ENCODE assay signal across 23 cellular contexts in the genomic region with DNA sequence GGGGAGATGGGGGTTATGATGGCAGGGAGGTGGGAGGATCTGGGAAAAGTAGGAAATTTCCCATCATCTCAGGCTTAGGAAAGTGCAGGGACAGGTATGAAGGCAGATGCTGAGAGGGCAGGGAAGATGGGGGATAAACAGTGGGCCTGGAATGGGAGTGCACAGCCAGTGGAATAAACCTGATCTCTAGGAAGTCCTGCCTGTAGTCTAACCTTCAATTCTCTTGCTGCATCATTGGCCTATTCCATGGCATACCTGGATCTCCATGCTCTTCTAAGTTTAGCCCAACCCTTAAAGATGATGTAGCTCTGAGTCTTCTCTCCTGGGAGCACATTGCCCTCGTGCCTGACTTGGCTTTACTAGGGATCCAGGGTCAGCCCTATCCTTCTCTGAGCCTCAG. TPM values are rescaled to one million over a fixed set of nuclear protein-coding genes. Genes with fewer than 3 reads are reported as not detected.
DNase-seq lines count a peak whose midpoint lies in the region; ATAC-seq, FAIRE-seq and TF ChIP-seq lines count a peak whose summit lies in the region.
"Had no signal": no experiment of that assay in that cellular context is flagged by ENCODE, and none has a peak within 500 bp of the region (broad histone marks: within the 10 kb centered on the region; RNA-seq: fewer than 3 reads in every experiment).

No MANE protein-coding gene starts in this region.

- no peak overlapping the region for H2AFZ ChIP-seq in HepG2 (ENCODE audit: low read length)
- no peak overlapping the region for H2AFZ ChIP-seq in hepatocyte
- H2AFZ ChIP-seq: GM23338 had no signal

- H3K4me3 ChIP-seq in HepG2 (replicated peaks in 1 of 3; ENCODE audit: insufficient read depth in 1 of 3, low read depth in 2 of 3, low read length in 3 of 3) (no peak overlapping the region), right lobe of liver (no peak overlapping the region), kidney (ENCODE audit: low read length in 2 of 2) (no peak overlapping the region), hepatocyte (no peak overlapping the region)
- H3K4me3 ChIP-seq: GM12878, GM23338 had no signal

- no peaks in the 10 kb centered on the region for H3K9me2 ChIP-seq in hepatocyte (replicated peaks; ENCODE audit: insufficient read depth)

- in situ Hi-C loops in HepG2 (cut with HindIII; ENCODE audit: extremely low pct_ligation_motif_present, low pct_unique_long_range_greater_than_20kb), result no loop called here

- FAIRE-seq in HepG2 (lab: Jason Lieb, UNC), result no peak
- FAIRE-seq in kidney (lab: Jason Lieb, UNC), result no peak
- FAIRE-seq: GM12878 had no signal

- no peak for TF ChIP-seq EP300 in HepG2 (IDR thresholded peaks at IDR 0.05; ENCODE audit: low read depth in 2 of 2, low read length in 2 of 2)
- no peak for TF ChIP-seq EP300 in HepG2 (CRISPR knock-in tag; IDR thresholded peaks at IDR 0.05; ENCODE audit: borderline replicate concordance)

- no peak for TF ChIP-seq RAD21 in HepG2 (CRISPR knock-in tag; IDR thresholded peaks at IDR 0.05)

- peak; percentile 30 to 40; a peak in 1 of 4 replicates for TF ChIP-seq POLR2A in HepG2 (IDR thresholded peaks at IDR 0.05; ENCODE audit: insufficient read depth in 1 of 2, low read depth in 2 of 2, low read length in 2 of 2)
- no peak for TF ChIP-seq POLR2A in right lobe of liver (IDR thresholded peaks at IDR 0.05)

- H3K27me3 ChIP-seq in HepG2 (ENCODE audit: control insufficient read depth in 1 of 2, insufficient read depth in 2 of 2, low read length in 2 of 2) (no peaks in the 10 kb centered on the region), right lobe of liver (no peaks in the 10 kb centered on the region), hepatocyte (peaks cover 94% of the 10 kb centered on the region)

- H3K27ac ChIP-seq in HepG2 (ENCODE audit: extremely low read length, insufficient read depth, low read length), result no peak overlapping the region
- no peak overlapping the region for H3K27ac ChIP-seq in right lobe of liver
- H3K27ac ChIP-seq in kidney (ENCODE audit: low read depth in 2 of 2, low read length in 2 of 2), result no peak overlapping the region
- no peak overlapping the region for H3K27ac ChIP-seq in hepatocyte
- H3K27ac ChIP-seq: KMS-11 had no signal

- CTCF ChIA-PET in HepG2 (lab: Yijun Ruan, JAX; ENCODE audit: low intra/inter-chr PET ratio, low total read pairs), result no interaction called here

- no peak overlapping the region for H3K4me2 ChIP-seq in HepG2 (ENCODE audit: low read depth, low read length)
- no peak overlapping the region for H3K4me2 ChIP-seq in hepatocyte
- H3K4me2 ChIP-seq: GM23338, KMS-11 had no signal

- H3K4me1 ChIP-seq in HepG2 (ENCODE audit: insufficient read depth, low read length) (peaks cover 5% of the 10 kb centered on the region), right lobe of liver (peaks cover 0 to 5% (median 0%) of the 10 kb centered on the region in 4 donors), kidney (ENCODE audit: control insufficient read depth in 1 of 2, insufficient read depth in 1 of 2, low read depth in 1 of 2, low read length in 2 of 2) (peaks cover 0 to 5% of the 10 kb centered on the region in 2 donors), hepatocyte (ENCODE audit: insufficient read depth) (peaks cover 7% of the 10 kb centered on the region)

- H4K20me1 ChIP-seq in HepG2 (ENCODE audit: insufficient read depth, low read length) (peaks cover 43% of the 10 kb centered on the region), hepatocyte (ENCODE audit: insufficient read depth, poor library complexity, severe bottlenecking) (no peaks in the 10 kb centered on the region)

- BruUV-seq in HepG2 (replicated peaks; lab: Mats Ljungman, UMichigan), result TSS peak; percentile 34

- POLR2A ChIA-PET in HepG2 (lab: Yijun Ruan, JAX), result no interaction called here

- no peaks in the 10 kb centered on the region for H3K79me2 ChIP-seq in HepG2 (ENCODE audit: insufficient read depth, low read length)
- H3K79me2 ChIP-seq in hepatocyte, result no peaks in the 10 kb centered on the region

- intact Hi-C loops in HepG2 (cut with micrococcal nuclease; ENCODE audit: unreplicated experiment), result no loop called here
- intact Hi-C loops in right lobe of liver (cut with DNase I), result no loop called here
- intact Hi-C loops in kidney (cut with DNase I), result no loop called here

- 92% methylated on average over 1 of the region's 1 CpG for WGBS in HepG2 (ENCODE audit: low lambda C conversion rate)
- 33% methylated on average over 1 of the region's 1 CpG for WGBS in right lobe of liver (ENCODE audit: insufficient coverage, low coverage, low lambda C conversion rate, missing lambda C conversion rate)
- 50% methylated on average over 1 of the region's 1 CpG for WGBS in hepatocyte (ENCODE audit: low lambda C conversion rate, missing lambda C conversion rate)

- no peaks in the 10 kb centered on the region for H3K9me3 ChIP-seq in HepG2 (ENCODE audit: low read length)
- H3K9me3 ChIP-seq in right lobe of liver, result no peaks in the 10 kb centered on the region
- no peaks in the 10 kb centered on the region for H3K9me3 ChIP-seq in kidney (ENCODE audit: control insufficient read depth in 1 of 2, low read length in 2 of 2)
- H3K9me3 ChIP-seq in hepatocyte (ENCODE audit: low read depth), result no peaks in the 10 kb centered on the region

- DNase-seq in HepG2 (ENCODE audit: low spot score) (no peak), right lobe of liver (no peak), kidney (peak; percentile 4), hepatocyte (ENCODE audit: low spot score) (no peak), NCI-H526 treated with DMSO at 0.1 percent for 48 hours (lab: John Stamatoyannopoulos, UW) (no peak)
- DNase-seq: 8988T; CD8-positive, alpha-beta T cell; DND-41; HCEC 1CT; NCI-H1105; NCI-H146; NCI-H2029; NCI-H2171; NCI-H345; NCI-H524; NCI-H82 had no signal

- TF ChIP-seq CTCF in HepG2 (CRISPR knock-in tag; IDR thresholded peaks at IDR 0.05) (no peak), right lobe of liver (IDR thresholded peaks at IDR 0.05) (no peak), kidney (IDR thresholded peaks at IDR 0.05; ENCODE audit: borderline replicate concordance, extremely low read depth, insufficient read depth) (no peak), hepatocyte (IDR thresholded peaks at IDR 0.05; ENCODE audit: poor library complexity) (no peak)

- H3K9ac ChIP-seq in HepG2 (ENCODE audit: insufficient read depth, low read depth, low read length) (no peak overlapping the region), kidney (ENCODE audit: low read length in 2 of 2) (no peak overlapping the region)
- H3K9ac ChIP-seq: KMS-11 had no signal

- ATAC-seq in HepG2 (no peak), right lobe of liver (no peak), GM19463 (IDR thresholded peaks at IDR 0.05; ENCODE audit: unreplicated experiment) (no peak)
- ATAC-seq: CD8-positive, alpha-beta T cell; GM23338; Panc1; SK-N-SH treated with all-trans-retinoic acid at 6 μM for 48 hours had no signal

- H3K36me3 ChIP-seq in HepG2 (replicated peaks in 1 of 2; ENCODE audit: control insufficient read depth in 1 of 2, insufficient read depth in 2 of 2, low read length in 2 of 2) (peaks cover 0 to 8% of the 10 kb centered on the region in 2 experiments; a peak in 2 of 5 replicates), right lobe of liver (no peaks in the 10 kb centered on the region), kidney (ENCODE audit: control insufficient read depth in 1 of 2, insufficient read depth in 2 of 2, low read length in 2 of 2) (no peaks in the 10 kb centered on the region), hepatocyte (replicated peaks; ENCODE audit: insufficient read depth, low read depth) (no peaks in the 10 kb centered on the region)

RNA-seq across cellular contexts. Expression of a gene that starts 2.7 kb away (rescaled TPM):
- not detected in 2 replicates for total RNA-seq in HepG2 (2016; rRNA removed; fragmentation: Illumina TruSeq; extraction: Trizol)
- total RNA-seq in HepG2 (2016; cell fraction: cytosol; rRNA removed; fragmentation: Illumina TruSeq; extraction: Trizol; ENCODE audit: low read depth), result not detected in 2 replicates
- total RNA-seq in HepG2 (2016; cell fraction: insoluble cytoplasmic fraction; rRNA removed; fragmentation: Illumina TruSeq; extraction: Trizol), result not detected in 2 replicates
- total RNA-seq in HepG2 (2016; cell fraction: membrane; rRNA removed; fragmentation: Illumina TruSeq; extraction: Trizol), result not detected in 2 replicates
- total RNA-seq in HepG2 (2016; cell fraction: nucleus; rRNA removed; fragmentation: Illumina TruSeq; extraction: Trizol), result not detected in 2 replicates
- polyA plus RNA-seq in HepG2 (2011; rRNA removed), result not detected in 2 replicates
- polyA plus RNA-seq in HepG2 (2011; cell fraction: cytosol; rRNA removed), result not detected in 2 replicates
- polyA plus RNA-seq in HepG2 (2011; cell fraction: nucleus; rRNA removed), result 0.24 TPM in 1 of 2 replicates, not detected in the other
- polyA plus RNA-seq in HepG2 (2012), result 0.21 TPM in 2 replicates
- polyA plus RNA-seq in HepG2 (2016; cell fraction: cytosol; fragmentation: Illumina TruSeq; extraction: Trizol; ENCODE audit: low read depth), result not detected in 2 replicates
- not detected in 2 replicates for polyA plus RNA-seq in HepG2 (2016; cell fraction: insoluble cytoplasmic fraction; fragmentation: Illumina TruSeq; extraction: Trizol; ENCODE audit: low read depth)
- polyA plus RNA-seq in HepG2 (2016; cell fraction: membrane; fragmentation: Illumina TruSeq; extraction: Trizol; ENCODE audit: low read depth), result not detected in 2 replicates
- not detected in 2 replicates for polyA plus RNA-seq in HepG2 (2016; cell fraction: nucleus; fragmentation: Illumina TruSeq; extraction: Trizol; ENCODE audit: insufficient read depth, low read depth)
- not detected in 2 replicates for polyA minus RNA-seq in HepG2 (2011; rRNA and poly(A)+ RNA removed; ENCODE audit: low replicate concordance)
- not detected in 2 replicates for polyA minus RNA-seq in HepG2 (2011; cell fraction: cytosol; rRNA and poly(A)+ RNA removed)
- not detected in 2 replicates for polyA minus RNA-seq in HepG2 (2011; cell fraction: nucleus; rRNA and poly(A)+ RNA removed)
- total RNA-seq in right lobe of liver, result not detected
- 0.19 TPM for total RNA-seq in kidney
- 0.45 TPM for polyA plus RNA-seq in kidney (ENCODE audit: insufficient read depth, low read depth, low replicate concordance)
- 0.03 and 0.84 TPM in 2 replicates for total RNA-seq in hepatocyte
- not detected in 2 replicates for polyA plus RNA-seq in hepatocyte
- total RNA-seq: CD8-positive, alpha-beta T cell had no signal

RNA-seq across cellular contexts. Expression of a gene that starts 25.4 kb away (rescaled TPM):
- total RNA-seq in HepG2 (2016; rRNA removed; fragmentation: Illumina TruSeq; extraction: Trizol), result not detected in 2 replicates
- not detected in 2 replicates for total RNA-seq in HepG2 (2016; cell fraction: cytosol; rRNA removed; fragmentation: Illumina TruSeq; extraction: Trizol; ENCODE audit: low read depth)
- not detected in 2 replicates for total RNA-seq in HepG2 (2016; cell fraction: insoluble cytoplasmic fraction; rRNA removed; fragmentation: Illumina TruSeq; extraction: Trizol)
- total RNA-seq in HepG2 (2016; cell fraction: membrane; rRNA removed; fragmentation: Illumina TruSeq; extraction: Trizol), result not detected in 2 replicates
- not detected in 2 replicates for total RNA-seq in HepG2 (2016; cell fraction: nucleus; rRNA removed; fragmentation: Illumina TruSeq; extraction: Trizol)
- polyA plus RNA-seq in HepG2 (2011; rRNA removed), result 0.09 TPM in 1 of 2 replicates, not detected in the other
- not detected in 2 replicates for polyA plus RNA-seq in HepG2 (2011; cell fraction: cytosol; rRNA removed)
- polyA plus RNA-seq in HepG2 (2011; cell fraction: nucleus; rRNA removed), result 0.40 and 0.62 TPM in 2 replicates
- 0.19 TPM in 1 of 2 replicates, not detected in the other for polyA plus RNA-seq in HepG2 (2012)
- polyA plus RNA-seq in HepG2 (2016; cell fraction: cytosol; fragmentation: Illumina TruSeq; extraction: Trizol; ENCODE audit: low read depth), result not detected in 2 replicates
- polyA plus RNA-seq in HepG2 (2016; cell fraction: insoluble cytoplasmic fraction; fragmentation: Illumina TruSeq; extraction: Trizol; ENCODE audit: low read depth), result not detected in 2 replicates
- polyA plus RNA-seq in HepG2 (2016; cell fraction: membrane; fragmentation: Illumina TruSeq; extraction: Trizol; ENCODE audit: low read depth), result not detected in 2 replicates
- not detected in 2 replicates for polyA plus RNA-seq in HepG2 (2016; cell fraction: nucleus; fragmentation: Illumina TruSeq; extraction: Trizol; ENCODE audit: insufficient read depth, low read depth)
- not detected in 2 replicates for polyA minus RNA-seq in HepG2 (2011; rRNA and poly(A)+ RNA removed; ENCODE audit: low replicate concordance)
- not detected in 2 replicates for polyA minus RNA-seq in HepG2 (2011; cell fraction: cytosol; rRNA and poly(A)+ RNA removed)
- not detected in 2 replicates for polyA minus RNA-seq in HepG2 (2011; cell fraction: nucleus; rRNA and poly(A)+ RNA removed)
- not detected for total RNA-seq in right lobe of liver
- total RNA-seq in kidney, result 1.9 TPM
- polyA plus RNA-seq in kidney (ENCODE audit: insufficient read depth, low read depth, low replicate concordance), result 0.30 TPM
- total RNA-seq in hepatocyte, result not detected in 2 replicates
- not detected in 2 replicates for polyA plus RNA-seq in hepatocyte
- total RNA-seq: GM12878, GM23338, HT1080 had no signal

RNA-seq across cellular contexts. Expression of a gene that starts 32.6 kb away (rescaled TPM):
- 12.7 and 16.6 TPM in 2 replicates for total RNA-seq in HepG2 (2016; rRNA removed; fragmentation: Illumina TruSeq; extraction: Trizol)
- 0.30 and 0.53 TPM in 2 replicates for total RNA-seq in HepG2 (2016; cell fraction: cytosol; rRNA removed; fragmentation: Illumina TruSeq; extraction: Trizol; ENCODE audit: low read depth)
- 9.1 and 18.2 TPM in 2 replicates for total RNA-seq in HepG2 (2016; cell fraction: insoluble cytoplasmic fraction; rRNA removed; fragmentation: Illumina TruSeq; extraction: Trizol)
- total RNA-seq in HepG2 (2016; cell fraction: membrane; rRNA removed; fragmentation: Illumina TruSeq; extraction: Trizol), result 1.4 and 1.5 TPM in 2 replicates
- 11.7 and 13.1 TPM in 2 replicates for total RNA-seq in HepG2 (2016; cell fraction: nucleus; rRNA removed; fragmentation: Illumina TruSeq; extraction: Trizol)
- polyA plus RNA-seq in HepG2 (2011; rRNA removed), result 1.7 and 2.5 TPM in 2 replicates
- 1.1 and 1.2 TPM in 2 replicates for polyA plus RNA-seq in HepG2 (2011; cell fraction: cytosol; rRNA removed)
- 9.3 and 9.7 TPM in 2 replicates for polyA plus RNA-seq in HepG2 (2011; cell fraction: nucleus; rRNA removed)
- 3.5 and 3.6 TPM in 2 replicates for polyA plus RNA-seq in HepG2 (2012)
- polyA plus RNA-seq in HepG2 (2016; cell fraction: cytosol; fragmentation: Illumina TruSeq; extraction: Trizol; ENCODE audit: low read depth), result 0.32 and 0.38 TPM in 2 replicates
- 8.6 and 10.8 TPM in 2 replicates for polyA plus RNA-seq in HepG2 (2016; cell fraction: insoluble cytoplasmic fraction; fragmentation: Illumina TruSeq; extraction: Trizol; ENCODE audit: low read depth)
- polyA plus RNA-seq in HepG2 (2016; cell fraction: membrane; fragmentation: Illumina TruSeq; extraction: Trizol; ENCODE audit: low read depth), result 0.46 and 0.93 TPM in 2 replicates
- 27.3 and 27.7 TPM in 2 replicates for polyA plus RNA-seq in HepG2 (2016; cell fraction: nucleus; fragmentation: Illumina TruSeq; extraction: Trizol; ENCODE audit: insufficient read depth, low read depth)
- polyA minus RNA-seq in HepG2 (2011; rRNA and poly(A)+ RNA removed; ENCODE audit: low replicate concordance), result 0.91 and 2.7 TPM in 2 replicates
- polyA minus RNA-seq in HepG2 (2011; cell fraction: cytosol; rRNA and poly(A)+ RNA removed), result 2.4 and 2.5 TPM in 2 replicates
- 1.5 and 1.7 TPM in 2 replicates for polyA minus RNA-seq in HepG2 (2011; cell fraction: nucleus; rRNA and poly(A)+ RNA removed)
- total RNA-seq in right lobe of liver, result 1 to 10 TPM; 1.1 to 7.5 (median 2.6) TPM
- total RNA-seq in kidney, result 50.7 TPM
- 44.3 TPM for polyA plus RNA-seq in kidney (ENCODE audit: insufficient read depth, low read depth, low replicate concordance)
- 7.9 and 13.8 TPM in 2 replicates for total RNA-seq in hepatocyte
- polyA plus RNA-seq in hepatocyte, result 3.6 and 4.8 TPM in 2 replicates
- total RNA-seq: CD8-positive, alpha-beta T cell had no signal

RNA-seq across cellular contexts. Expression of a gene that starts 43.4 kb away (rescaled TPM):
- total RNA-seq in HepG2 (2016; rRNA removed; fragmentation: Illumina TruSeq; extraction: Trizol) (37.9 and 43.4 TPM in 2 replicates), right lobe of liver (10 to 100 TPM in 4 of 6 experiments, 1 to 10 TPM in 2; 7.0 to 25.3 (median 12.4) TPM), kidney (24.0 TPM), hepatocyte (5.6 and 17.4 TPM in 2 replicates)
- 7.3 and 7.7 TPM in 2 replicates for total RNA-seq in HepG2 (2016; cell fraction: cytosol; rRNA removed; fragmentation: Illumina TruSeq; extraction: Trizol; ENCODE audit: low read depth)
- 37.1 and 46.1 TPM in 2 replicates for total RNA-seq in HepG2 (2016; cell fraction: insoluble cytoplasmic fraction; rRNA removed; fragmentation: Illumina TruSeq; extraction: Trizol)
- 22.7 and 24.7 TPM in 2 replicates for total RNA-seq in HepG2 (2016; cell fraction: membrane; rRNA removed; fragmentation: Illumina TruSeq; extraction: Trizol)
- 36.6 and 38.1 TPM in 2 replicates for total RNA-seq in HepG2 (2016; cell fraction: nucleus; rRNA removed; fragmentation: Illumina TruSeq; extraction: Trizol)
- polyA plus RNA-seq in HepG2 (2011; rRNA removed) (19.2 and 20.0 TPM in 2 replicates), kidney (ENCODE audit: insufficient read depth, low read depth, low replicate concordance) (26.2 TPM), hepatocyte (28.3 and 28.6 TPM in 2 replicates)
- 13.1 and 21.0 TPM in 2 replicates for polyA plus RNA-seq in HepG2 (2011; cell fraction: cytosol; rRNA removed)
- polyA plus RNA-seq in HepG2 (2011; cell fraction: nucleus; rRNA removed), result 13.5 and 17.3 TPM in 2 replicates
- 26.6 and 33.5 TPM in 2 replicates for polyA plus RNA-seq in HepG2 (2012)
- 11.1 and 11.2 TPM in 2 replicates for polyA plus RNA-seq in HepG2 (2016; cell fraction: cytosol; fragmentation: Illumina TruSeq; extraction: Trizol; ENCODE audit: low read depth)
- polyA plus RNA-seq in HepG2 (2016; cell fraction: insoluble cytoplasmic fraction; fragmentation: Illumina TruSeq; extraction: Trizol; ENCODE audit: low read depth), result 79.1 and 79.7 TPM in 2 replicates
- polyA plus RNA-seq in HepG2 (2016; cell fraction: membrane; fragmentation: Illumina TruSeq; extraction: Trizol; ENCODE audit: low read depth), result 22.9 and 25.6 TPM in 2 replicates
- polyA plus RNA-seq in HepG2 (2016; cell fraction: nucleus; fragmentation: Illumina TruSeq; extraction: Trizol; ENCODE audit: insufficient read depth, low read depth), result 59.3 and 65.1 TPM in 2 replicates
- polyA minus RNA-seq in HepG2 (2011; rRNA and poly(A)+ RNA removed; ENCODE audit: low replicate concordance), result 24.3 and 141 TPM in 2 replicates
- polyA minus RNA-seq in HepG2 (2011; cell fraction: cytosol; rRNA and poly(A)+ RNA removed), result 9.7 and 9.9 TPM in 2 replicates
- polyA minus RNA-seq in HepG2 (2011; cell fraction: nucleus; rRNA and poly(A)+ RNA removed), result 46.1 and 51.0 TPM in 2 replicates

RNA-seq across cellular contexts. Expression of a gene that starts 53.1 kb away (rescaled TPM):
- total RNA-seq in HepG2 (2016; rRNA removed; fragmentation: Illumina TruSeq; extraction: Trizol) (37.9 and 59.4 TPM in 2 replicates), right lobe of liver (10 to 100 TPM; 37.7 to 72.3 (median 49.4) TPM), kidney (78.0 TPM), hepatocyte (94.2 and 117 TPM in 2 replicates)
- total RNA-seq in HepG2 (2016; cell fraction: cytosol; rRNA removed; fragmentation: Illumina TruSeq; extraction: Trizol; ENCODE audit: low read depth), result 69.0 and 80.5 TPM in 2 replicates
- total RNA-seq in HepG2 (2016; cell fraction: insoluble cytoplasmic fraction; rRNA removed; fragmentation: Illumina TruSeq; extraction: Trizol), result 32.9 and 62.3 TPM in 2 replicates
- 57.8 and 70.5 TPM in 2 replicates for total RNA-seq in HepG2 (2016; cell fraction: membrane; rRNA removed; fragmentation: Illumina TruSeq; extraction: Trizol)
- total RNA-seq in HepG2 (2016; cell fraction: nucleus; rRNA removed; fragmentation: Illumina TruSeq; extraction: Trizol), result 36.6 and 46.8 TPM in 2 replicates
- polyA plus RNA-seq in HepG2 (2011; rRNA removed) (35.0 and 39.4 TPM in 2 replicates), kidney (ENCODE audit: insufficient read depth, low read depth, low replicate concordance) (221 TPM), hepatocyte (198 and 218 TPM in 2 replicates)
- 44.6 and 54.4 TPM in 2 replicates for polyA plus RNA-seq in HepG2 (2011; cell fraction: cytosol; rRNA removed)
- polyA plus RNA-seq in HepG2 (2011; cell fraction: nucleus; rRNA removed), result 28.8 and 37.7 TPM in 2 replicates
- polyA plus RNA-seq in HepG2 (2012), result 37.1 and 42.0 TPM in 2 replicates
- 109 and 132 TPM in 2 replicates for polyA plus RNA-seq in HepG2 (2016; cell fraction: cytosol; fragmentation: Illumina TruSeq; extraction: Trizol; ENCODE audit: low read depth)
- 38.4 and 48.9 TPM in 2 replicates for polyA plus RNA-seq in HepG2 (2016; cell fraction: insoluble cytoplasmic fraction; fragmentation: Illumina TruSeq; extraction: Trizol; ENCODE audit: low read depth)
- polyA plus RNA-seq in HepG2 (2016; cell fraction: membrane; fragmentation: Illumina TruSeq; extraction: Trizol; ENCODE audit: low read depth), result 78.1 and 86.6 TPM in 2 replicates
- 64.6 and 71.1 TPM in 2 replicates for polyA plus RNA-seq in HepG2 (2016; cell fraction: nucleus; fragmentation: Illumina TruSeq; extraction: Trizol; ENCODE audit: insufficient read depth, low read depth)
- polyA minus RNA-seq in HepG2 (2011; rRNA and poly(A)+ RNA removed; ENCODE audit: low replicate concordance), result 43.3 and 215 TPM in 2 replicates
- 15.2 and 16.5 TPM in 2 replicates for polyA minus RNA-seq in HepG2 (2011; cell fraction: cytosol; rRNA and poly(A)+ RNA removed)
- 15.8 and 22.0 TPM in 2 replicates for polyA minus RNA-seq in HepG2 (2011; cell fraction: nucleus; rRNA and poly(A)+ RNA removed)
